ENCODE assay signal across 19 cellular contexts in genomic region chr2:200042944-200043343, GRCh38.
DNase-seq lines count a peak whose midpoint lies in the region; ATAC-seq and TF ChIP-seq lines count a peak whose summit lies in the region.
"Had no signal": no experiment of that assay in that cellular context is flagged by ENCODE, and none has a peak within 500 bp of the region (broad histone marks: within the 10 kb centered on the region; RNA-seq: fewer than 3 reads in every experiment).

No MANE protein-coding gene starts in this region.

- no peaks in the 10 kb centered on the region for H3K79me2 ChIP-seq in GM23248 (ENCODE audit: insufficient read depth)
- H3K79me2 ChIP-seq: parathyroid adenoma had no signal

- peaks cover 22% of the 10 kb centered on the region for H3F3A ChIP-seq in GM23248 (ENCODE audit: insufficient read depth)

- H3K4me3 ChIP-seq in GM23248 (no peak overlapping the region), fibroblast of the aortic adventitia (ENCODE audit: low read depth, low read length) (no peak overlapping the region)
- H3K4me3 ChIP-seq: adrenal gland, gastroesophageal sphincter, thoracic aorta had no signal

- no peak overlapping the region for H3K9ac ChIP-seq in GM23248
- H3K9ac ChIP-seq: parathyroid adenoma had no signal

- H3K36me3 ChIP-seq in GM23248 (ENCODE audit: low read depth) = no peaks in the 10 kb centered on the region
- H3K36me3 ChIP-seq: adrenal gland, gastroesophageal sphincter, thoracic aorta had no signal

- H3K27ac ChIP-seq in GM23248 = peak overlapping the region; percentile 26
- H3K27ac ChIP-seq: adrenal gland, gastroesophageal sphincter, parathyroid adenoma, thoracic aorta had no signal

- no peak overlapping the region for H3K4me2 ChIP-seq in GM23248 (ENCODE audit: unreplicated experiment)

- in situ Hi-C loops in GM23248 (cut with MboI) = no loop called here

- H3K4me1 ChIP-seq in GM23248 (ENCODE audit: insufficient read depth) = peaks cover 28% of the 10 kb centered on the region
- H3K4me1 ChIP-seq: adrenal gland, gastroesophageal sphincter had no signal

- DNase-seq in GM23248 (peak; percentile 43), RPMI7951 (ENCODE audit: low read depth) (peak; percentile 78), fibroblast of the aortic adventitia (ENCODE audit: low read depth) (peak; percentile 17), stromal cell of bone marrow (ENCODE audit: low read depth) (peak; percentile 81), hippocampal formation (lab: John Stamatoyannopoulos, UW) (no peak)
- DNase-seq: adrenal gland; C1 segment of cervical spinal cord; NCI-H2081; NCI-H510A treated with DMSO at 0.1 percent for 48 hours; SHP77; stimulated activated CD4-positive, alpha-beta T cell treated with anti-CD3 and anti-CD28 coated beads, Interleukin-4, amount 100 ng/mL, for 4 hours had no signal

- no peaks in the 10 kb centered on the region for H4K20me1 ChIP-seq in GM23248 (ENCODE audit: insufficient read depth)

- no peak overlapping the region for H2AFZ ChIP-seq in GM23248
- H2AFZ ChIP-seq: parathyroid adenoma had no signal

- no peaks in the 10 kb centered on the region for H3K27me3 ChIP-seq in GM23248 (replicated peaks; ENCODE audit: insufficient read depth)
- H3K27me3 ChIP-seq: adrenal gland, gastroesophageal sphincter had no signal

- TF ChIP-seq CTCF in fibroblast of the aortic adventitia (IDR thresholded peaks at IDR 0.05; ENCODE audit: insufficient read depth, low read length) = no peak

- ATAC-seq in GM19324 (IDR thresholded peaks at IDR 0.05; ENCODE audit: low FRiP score, unreplicated experiment) = no peak
- no peak for ATAC-seq in HG03175 (IDR thresholded peaks at IDR 0.05; ENCODE audit: unreplicated experiment)
- ATAC-seq: activated T-helper 17 cell treated with anti-CD3 and anti-CD28 coated beads, Interleukin-2, amount 50 U/mL, for 72 hours; gastroesophageal sphincter; HepG2; left lobe of liver had no signal

- H3K9me3 ChIP-seq in GM23248 (ENCODE audit: low read depth) = no peaks in the 10 kb centered on the region
- H3K9me3 ChIP-seq: adrenal gland, thoracic aorta had no signal

- no peaks in the 10 kb centered on the region for H3K9me2 ChIP-seq in GM23248 (ENCODE audit: insufficient read depth)

Comparison
In these comparisons a context has a peak if more than half of its experiments do, and no peak if none do; other contexts are left out.
1. DNase-seq: peak in GM23248 (single experiment), RPMI7951 (single experiment), fibroblast of the aortic adventitia (single experiment) and stromal cell of bone marrow (single experiment); none in hippocampal formation (0 of 2).